In genomic region chr7:141462958-141463357, GRCh38 we compare ENCODE assay signal across 1 cellular context.
TF ChIP-seq lines count a peak whose summit lies in the region.

No MANE protein-coding gene starts in this region.

TF ChIP-seq in GM23338, 12 proteins besides CTCF, POLR2A, EP300 and RAD21 (continued from another document):
- TF ChIP-seq, protein P1, sequence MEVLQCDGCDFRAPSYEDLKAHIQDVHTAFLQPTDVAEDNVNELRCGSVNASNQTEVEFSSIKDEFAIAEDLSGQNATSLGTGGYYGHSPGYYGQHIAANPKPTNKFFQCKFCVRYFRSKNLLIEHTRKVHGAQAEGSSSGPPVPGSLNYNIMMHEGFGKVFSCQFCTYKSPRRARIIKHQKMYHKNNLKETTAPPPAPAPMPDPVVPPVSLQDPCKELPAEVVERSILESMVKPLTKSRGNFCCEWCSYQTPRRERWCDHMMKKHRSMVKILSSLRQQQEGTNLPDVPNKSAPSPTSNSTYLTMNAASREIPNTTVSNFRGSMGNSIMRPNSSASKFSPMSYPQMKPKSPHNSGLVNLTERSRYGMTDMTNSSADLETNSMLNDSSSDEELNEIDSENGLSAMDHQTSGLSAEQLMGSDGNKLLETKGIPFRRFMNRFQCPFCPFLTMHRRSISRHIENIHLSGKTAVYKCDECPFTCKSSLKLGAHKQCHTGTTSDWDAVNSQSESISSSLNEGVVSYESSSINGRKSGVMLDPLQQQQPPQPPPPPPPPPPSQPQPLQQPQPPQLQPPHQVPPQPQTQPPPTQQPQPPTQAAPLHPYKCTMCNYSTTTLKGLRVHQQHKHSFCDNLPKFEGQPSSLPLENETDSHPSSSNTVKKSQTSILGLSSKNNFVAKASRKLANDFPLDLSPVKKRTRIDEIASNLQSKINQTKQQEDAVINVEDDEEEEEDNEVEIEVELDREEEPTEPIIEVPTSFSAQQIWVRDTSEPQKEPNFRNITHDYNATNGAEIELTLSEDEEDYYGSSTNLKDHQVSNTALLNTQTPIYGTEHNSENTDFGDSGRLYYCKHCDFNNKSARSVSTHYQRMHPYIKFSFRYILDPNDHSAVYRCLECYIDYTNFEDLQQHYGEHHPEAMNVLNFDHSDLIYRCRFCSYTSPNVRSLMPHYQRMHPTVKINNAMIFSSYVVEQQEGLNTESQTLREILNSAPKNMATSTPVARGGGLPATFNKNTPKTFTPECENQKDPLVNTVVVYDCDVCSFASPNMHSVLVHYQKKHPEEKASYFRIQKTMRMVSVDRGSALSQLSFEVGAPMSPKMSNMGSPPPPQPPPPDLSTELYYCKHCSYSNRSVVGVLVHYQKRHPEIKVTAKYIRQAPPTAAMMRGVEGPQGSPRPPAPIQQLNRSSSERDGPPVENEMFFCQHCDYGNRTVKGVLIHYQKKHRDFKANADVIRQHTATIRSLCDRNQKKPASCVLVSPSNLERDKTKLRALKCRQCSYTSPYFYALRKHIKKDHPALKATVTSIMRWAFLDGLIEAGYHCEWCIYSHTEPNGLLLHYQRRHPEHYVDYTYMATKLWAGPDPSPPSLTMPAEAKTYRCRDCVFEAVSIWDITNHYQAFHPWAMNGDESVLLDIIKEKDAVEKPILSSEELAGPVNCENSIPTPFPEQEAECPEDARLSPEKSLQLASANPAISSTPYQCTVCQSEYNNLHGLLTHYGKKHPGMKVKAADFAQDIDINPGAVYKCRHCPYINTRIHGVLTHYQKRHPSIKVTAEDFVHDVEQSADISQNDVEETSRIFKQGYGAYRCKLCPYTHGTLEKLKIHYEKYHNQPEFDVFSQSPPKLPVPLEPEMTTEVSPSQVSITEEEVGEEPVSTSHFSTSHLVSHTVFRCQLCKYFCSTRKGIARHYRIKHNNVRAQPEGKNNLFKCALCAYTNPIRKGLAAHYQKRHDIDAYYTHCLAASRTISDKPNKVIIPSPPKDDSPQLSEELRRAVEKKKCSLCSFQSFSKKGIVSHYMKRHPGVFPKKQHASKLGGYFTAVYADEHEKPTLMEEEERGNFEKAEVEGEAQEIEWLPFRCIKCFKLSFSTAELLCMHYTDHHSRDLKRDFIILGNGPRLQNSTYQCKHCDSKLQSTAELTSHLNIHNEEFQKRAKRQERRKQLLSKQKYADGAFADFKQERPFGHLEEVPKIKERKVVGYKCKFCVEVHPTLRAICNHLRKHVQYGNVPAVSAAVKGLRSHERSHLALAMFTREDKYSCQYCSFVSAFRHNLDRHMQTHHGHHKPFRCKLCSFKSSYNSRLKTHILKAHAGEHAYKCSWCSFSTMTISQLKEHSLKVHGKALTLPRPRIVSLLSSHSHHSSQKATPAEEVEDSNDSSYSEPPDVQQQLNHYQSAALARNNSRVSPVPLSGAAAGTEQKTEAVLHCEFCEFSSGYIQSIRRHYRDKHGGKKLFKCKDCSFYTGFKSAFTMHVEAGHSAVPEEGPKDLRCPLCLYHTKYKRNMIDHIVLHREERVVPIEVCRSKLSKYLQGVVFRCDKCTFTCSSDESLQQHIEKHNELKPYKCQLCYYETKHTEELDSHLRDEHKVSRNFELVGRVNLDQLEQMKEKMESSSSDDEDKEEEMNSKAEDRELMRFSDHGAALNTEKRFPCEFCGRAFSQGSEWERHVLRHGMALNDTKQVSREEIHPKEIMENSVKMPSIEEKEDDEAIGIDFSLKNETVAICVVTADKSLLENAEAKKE (CRISPR knock-in tag; IDR thresholded peaks at IDR 0.05): no peak
- TF ChIP-seq ZNF114 (CRISPR knock-in tag; IDR thresholded peaks at IDR 0.05) (no peak), EZH2phosphoT487 (IDR thresholded peaks at IDR 0.05; ENCODE audit: unreplicated experiment) (no peak), ETS1 (IDR thresholded peaks at IDR 0.05) (no peak)
TF ChIP-seq in GM23338: peak in this region for 0.
